19 cellular contexts compared by ENCODE assay signal in the genomic region with DNA sequence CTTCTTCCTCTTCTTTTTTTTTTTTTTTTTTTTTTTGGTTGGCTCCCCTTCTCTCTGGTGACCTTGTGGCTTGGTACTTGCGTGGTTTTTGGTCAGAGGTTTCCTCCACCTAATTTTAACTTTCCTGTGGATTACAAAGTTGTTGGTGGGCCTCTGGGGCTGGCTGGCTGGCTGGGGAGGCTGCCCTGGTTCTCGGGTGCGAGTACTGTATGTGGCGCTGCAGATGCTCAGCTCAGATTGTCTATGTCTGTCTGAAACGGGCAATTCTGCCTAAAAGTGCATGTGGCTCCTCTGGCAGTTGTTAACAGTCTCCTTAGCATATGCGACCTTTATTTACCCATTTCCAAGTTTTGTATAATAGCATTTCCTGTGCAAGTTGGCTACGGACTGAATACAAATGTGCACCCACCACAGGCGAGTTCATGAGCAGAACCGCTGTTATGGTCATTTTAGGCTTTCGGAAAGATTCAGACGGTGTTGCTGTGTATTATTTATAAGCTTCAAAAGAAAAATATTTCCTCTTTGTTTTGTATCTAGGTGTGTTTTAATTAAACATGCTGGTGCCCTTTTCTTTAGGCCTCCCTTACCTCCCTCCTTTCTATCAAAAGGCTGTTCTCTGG. TPM values are rescaled to one million over a fixed set of nuclear protein-coding genes. Genes with fewer than 3 reads are reported as not detected.
DNase-seq lines count a peak whose midpoint lies in the region; ATAC-seq, FAIRE-seq and TF ChIP-seq lines count a peak whose summit lies in the region.
"Had no signal": no experiment of that assay in that cellular context is flagged by ENCODE, and none has a peak within 500 bp of the region (broad histone marks: within the 10 kb centered on the region; RNA-seq: fewer than 3 reads in every experiment).

No MANE protein-coding gene starts in this region.

- no CpG with 5 or more reads among the region's 11 CpGs for WGBS in neuronal stem cell (ENCODE audit: extremely low coverage in 2 of 2, insufficient read length in 2 of 2, insufficient replicate concordance in 1 of 2), 2 donors

- no peak overlapping the region for H2BK12ac ChIP-seq in neuronal stem cell (ENCODE audit: low read length)

- no peak overlapping the region for H4K91ac ChIP-seq in neuronal stem cell (ENCODE audit: low read depth, low read length, poor library complexity)

- no peak overlapping the region for H3K14ac ChIP-seq in neuronal stem cell (ENCODE audit: low read length)

- H2AFZ ChIP-seq in neuronal stem cell (ENCODE audit: low read length) = no peak overlapping the region
- H2AFZ ChIP-seq: PC-9 had no signal

- no peaks in the 10 kb centered on the region for H3K36me3 ChIP-seq in neuronal stem cell (replicated peaks in 1 of 2; ENCODE audit: control insufficient read depth in 2 of 2, insufficient read depth in 2 of 2, low read length in 2 of 2)

- no peak overlapping the region for H3K4me2 ChIP-seq in neuronal stem cell (ENCODE audit: insufficient read depth, low read length, poor library complexity, severe bottlenecking)
- H3K4me2 ChIP-seq: A549, PC-9 had no signal

- ATAC-seq in GM21528 (IDR thresholded peaks at IDR 0.05; ENCODE audit: low FRiP score, unreplicated experiment) = no peak
- ATAC-seq: A549, HCT116 had no signal

- no peak overlapping the region for H2AK5ac ChIP-seq in neuronal stem cell (ENCODE audit: low read depth, low read length)

- H3K4me1 ChIP-seq in neuronal stem cell (ENCODE audit: control insufficient read depth in 2 of 2, insufficient read depth in 1 of 2, low read depth in 1 of 2, low read length in 2 of 2) = peaks cover 4 to 7% of the 10 kb centered on the region in 2 donors
- H3K4me1 ChIP-seq: A549 had no signal

- intact Hi-C loops in dorsolateral prefrontal cortex (cut with DNase I) = loop anchor here in 1 of 2 donors (5.0 kb wide), 1 partner anchor 183 kb away; no protein-coding TSS in a partner anchor

- H2BK5ac ChIP-seq in neuronal stem cell (ENCODE audit: low read length) = no peak overlapping the region

- peaks cover 0 to 98% (median 75%) of the 10 kb centered on the region in 45 donors for H3K27me3 ChIP-seq in dorsolateral prefrontal cortex
- peaks cover 40 to 100% (median 93%) of the 10 kb centered on the region in 3 experiments for H3K27me3 ChIP-seq in neuronal stem cell (ENCODE audit: control insufficient read depth in 3 of 3, insufficient read depth in 3 of 3, low read depth in 1 of 3, low read length in 3 of 3)

- H3K4me3 ChIP-seq in dorsolateral prefrontal cortex (peak overlapping the region in 56 of 59 donors; percentile 15 to 77 (median 63)), neuronal stem cell (ENCODE audit: low read length in 2 of 2) (no peak overlapping the region)
- H3K4me3 ChIP-seq: A549, PC-9, SK-N-MC had no signal

- TF ChIP-seq CTCF in dorsolateral prefrontal cortex (IDR thresholded peaks at IDR 0.05 in 54 of 56, conservative IDR thresholded peaks at IDR 0.05 in 2 of 56; ENCODE audit: low read depth in 1 of 56, partially characterized antibody in 56 of 56) = no peak

- no peak for FAIRE-seq in urothelium cell line (lab: Jason Lieb, UNC)
- FAIRE-seq: A549, GM19239 had no signal

- H3K23ac ChIP-seq in neuronal stem cell (ENCODE audit: low read depth, low read length, poor library complexity) = no peak overlapping the region

- no peak overlapping the region for H4K8ac ChIP-seq in neuronal stem cell (ENCODE audit: low read depth, low read length)

- no peak overlapping the region for H3K18ac ChIP-seq in neuronal stem cell (ENCODE audit: low read length)

- H3K27ac ChIP-seq in dorsolateral prefrontal cortex (peak overlapping the region in 35 of 59 donors; percentile 4 to 94 (median 66)), neuronal stem cell (replicated peaks; ENCODE audit: low read length) (no peak overlapping the region)
- H3K27ac ChIP-seq: A549, PC-9, SK-N-MC had no signal

- DNase-seq in GDM1 (lab: John Stamatoyannopoulos, UW) (peak; percentile 4), KBM-7 (peak; percentile 88), dorsolateral prefrontal cortex (no peak), neuronal stem cell (ENCODE audit: low spot score) (peak; percentile 24), urothelium cell line (ENCODE audit: low spot score) (no peak), SK-N-DZ (ENCODE audit: low spot score) (no peak)
- no peak for DNase-seq in activated CD4-positive, alpha-beta T cell treated with anti-CD3 and anti-CD28 coated beads, Interleukin-2, amount 50 U/mL, for 4 hours
- DNase-seq: C1 segment of cervical spinal cord, DMS 273 treated with DMSO at 0.1 percent for 48 hours, NCI-H146, NCI-H2081 treated with DMSO at 0.1 percent for 48 hours, NCI-H510A, NCI-H774, PC-9 had no signal

- H2BK15ac ChIP-seq in neuronal stem cell (ENCODE audit: low read length) = no peak overlapping the region

- in situ Hi-C loops in KBM-7 (cut with MboI; ENCODE audit: low pct_unique_long_range_greater_than_20kb, low sequenced_read_pairs) = no loop called here

- no peak overlapping the region for H3K9ac ChIP-seq in neuronal stem cell (ENCODE audit: low read depth, low read length, poor library complexity)

- no peak overlapping the region for H2BK120ac ChIP-seq in neuronal stem cell (ENCODE audit: low read depth, low read length)

- H3K9me3 ChIP-seq in neuronal stem cell (replicated peaks in 1 of 2; ENCODE audit: control insufficient read depth in 2 of 2, insufficient read depth in 1 of 2, low read depth in 1 of 2, low read length in 2 of 2) = peaks cover 0 to 3% of the 10 kb centered on the region in 2 donors
- H3K9me3 ChIP-seq: A549 had no signal

- no peaks in the 10 kb centered on the region for H3K79me1 ChIP-seq in neuronal stem cell (ENCODE audit: low read depth, low read length)

- H3K4ac ChIP-seq in neuronal stem cell (ENCODE audit: low read length) = no peak overlapping the region

RNA-seq across cellular contexts. Expression of a gene that starts 4.4 kb away (rescaled TPM):
- total RNA-seq in dorsolateral prefrontal cortex = 100 to 1,000 TPM in 55 of 120 experiments, 10 to 100 TPM in 65; 44.3 to 153 (median 97.3) TPM
- 0.01 TPM for polyA plus RNA-seq in neuronal stem cell (2013, experiment 1 of 2)
- 0.01 TPM for polyA plus RNA-seq in neuronal stem cell (2013, experiment 2 of 2)
- polyA plus RNA-seq in SK-N-DZ (2014; cell fraction: cytosol; rRNA removed) = not detected in 2 replicates
- polyA plus RNA-seq in SK-N-DZ (2014; cell fraction: nucleus; rRNA removed) = 0.13 TPM in 1 of 2 replicates, not detected in the other
- total RNA-seq: PC-9 had no signal

Comparison
In these comparisons a context has a peak if more than half of its experiments do, and no peak if none do; other contexts are left out.
1. DNase-seq: peak in GDM1 (single experiment), KBM-7 (single experiment) and neuronal stem cell (single experiment); none in dorsolateral prefrontal cortex (0 of 10), urothelium cell line (single experiment), activated CD4-positive, alpha-beta T cell treated with anti-CD3 and anti-CD28 coated beads, Interleukin-2, amount 50 U/mL, for 4 hours (0 of 2) and SK-N-DZ (single experiment).
2. H3K4me3 ChIP-seq: peak in dorsolateral prefrontal cortex (56 of 59); none in neuronal stem cell (0 of 2).